In genomic region chr1:32220746-32221580, GRCh38 we compare ENCODE assay signal across 10 cellular contexts. TPM values are rescaled to one million over a fixed set of nuclear protein-coding genes. Genes with fewer than 3 reads are reported as not detected.
A peak's percentile ranks its signal among the peaks of the same experiment; 100 is the strongest.
DNase-seq lines count a peak whose midpoint lies in the region; ATAC-seq, FAIRE-seq and TF ChIP-seq lines count a peak whose summit lies in the region.
"Had no signal": no experiment of that assay in that cellular context is flagged by ENCODE, and none has a peak within 500 bp of the region (broad histone marks: within the 10 kb centered on the region; RNA-seq: fewer than 3 reads in every experiment).

No MANE protein-coding gene starts in this region.

- peaks cover 46% of the 10 kb centered on the region for H3K4me1 Mint-ChIP-seq in activated naive CD4-positive, alpha-beta T cell treated with anti-CD3 and anti-CD28 coated beads, Interleukin-2, amount 50 U/mL, for 24 hours
- peaks cover 37% of the 10 kb centered on the region for H3K4me1 Mint-ChIP-seq in activated naive CD8-positive, alpha-beta T cell treated with anti-CD3 and anti-CD28 coated beads, Interleukin-2, amount 50 U/mL, for 24 hours

- peak overlapping the region; percentile 91 for H3K9ac ChIP-seq in HepG2 (ENCODE audit: insufficient read depth, low read depth, low read length)

- H3K79me2 ChIP-seq in HepG2 (ENCODE audit: insufficient read depth, low read length), result peaks cover 29% of the 10 kb centered on the region

- TF ChIP-seq EP300 in HepG2 (IDR thresholded peaks at IDR 0.05; ENCODE audit: low read depth in 2 of 2, low read length in 2 of 2) (no peak), HepG2 (CRISPR knock-in tag; IDR thresholded peaks at IDR 0.05; ENCODE audit: borderline replicate concordance) (no peak), transverse colon (IDR thresholded peaks at IDR 0.05; ENCODE audit: low read depth) (no peak)

- no peaks in the 10 kb centered on the region; a peak in 2 of 5 replicates for H3K27me3 ChIP-seq in HepG2 (ENCODE audit: control insufficient read depth in 1 of 2, insufficient read depth in 2 of 2, low read length in 2 of 2)
- H3K27me3 ChIP-seq in transverse colon, result no peaks in the 10 kb centered on the region

- peaks cover 10% of the 10 kb centered on the region for H3K36me3 Mint-ChIP-seq in activated naive CD4-positive, alpha-beta T cell treated with anti-CD3 and anti-CD28 coated beads, Interleukin-2, amount 50 U/mL, for 24 hours
- H3K36me3 Mint-ChIP-seq in activated naive CD8-positive, alpha-beta T cell treated with anti-CD3 and anti-CD28 coated beads, Interleukin-2, amount 50 U/mL, for 24 hours (ENCODE audit: low read depth), result peaks cover 28% of the 10 kb centered on the region

- in situ Hi-C loops in HepG2 (cut with HindIII; ENCODE audit: extremely low pct_ligation_motif_present, low pct_unique_long_range_greater_than_20kb), result no loop called here
- in situ Hi-C loops in transverse colon (cut with MboI; ENCODE audit: low pct_ligation_motif_present in 1 of 4, low pct_unique_long_range_greater_than_20kb in 1 of 4, low sequenced_read_pairs in 3 of 4), result loop anchor here in 1 of 4 donors (25.0 kb wide), 1 partner anchor 166 kb away; the partner anchor contains the start of gene BSDC1
- in situ Hi-C loops in GM13977 (cut with MboI; ENCODE audit: low pct_unique_long_range_greater_than_20kb, low sequenced_read_pairs, unreplicated experiment), result loop anchor here (25.0 kb wide), 1 partner anchor 191 kb away; no protein-coding TSS in a partner anchor

- TF ChIP-seq POLR2A in HepG2 (IDR thresholded peaks at IDR 0.05; ENCODE audit: insufficient read depth in 1 of 2, low read depth in 2 of 2, low read length in 2 of 2), result no peak
- no peak for TF ChIP-seq POLR2A in transverse colon (IDR thresholded peaks at IDR 0.05)

- no peaks in the 10 kb centered on the region for H3K27me3 Mint-ChIP-seq in activated naive CD4-positive, alpha-beta T cell treated with anti-CD3 and anti-CD28 coated beads, Interleukin-2, amount 50 U/mL, for 24 hours
- no peaks in the 10 kb centered on the region for H3K27me3 Mint-ChIP-seq in activated naive CD8-positive, alpha-beta T cell treated with anti-CD3 and anti-CD28 coated beads, Interleukin-2, amount 50 U/mL, for 24 hours

- CTCF ChIA-PET in HepG2 (lab: Yijun Ruan, JAX; ENCODE audit: low intra/inter-chr PET ratio, low total read pairs), result no interaction called here

- TF ChIP-seq CTCF in HepG2 (CRISPR knock-in tag; IDR thresholded peaks at IDR 0.05) (no peak), transverse colon (IDR thresholded peaks at IDR 0.05) (no peak), GM13977 (IDR thresholded peaks at IDR 0.05; ENCODE audit: extremely low read depth, insufficient read depth, missing control alignments) (no peak)

- intact Hi-C loops in HepG2 (cut with micrococcal nuclease; ENCODE audit: unreplicated experiment) (no loop called here), transverse colon (cut with DNase I; ENCODE audit: low total_unique reads) (no loop called here)

- peak overlapping the region; percentile 91 for H3K4me2 ChIP-seq in HepG2 (ENCODE audit: low read depth, low read length)

- no peaks in the 10 kb centered on the region for H3K9me3 Mint-ChIP-seq in activated naive CD4-positive, alpha-beta T cell treated with anti-CD3 and anti-CD28 coated beads, Interleukin-2, amount 50 U/mL, for 24 hours
- H3K9me3 Mint-ChIP-seq in activated naive CD8-positive, alpha-beta T cell treated with anti-CD3 and anti-CD28 coated beads, Interleukin-2, amount 50 U/mL, for 24 hours, result no peaks in the 10 kb centered on the region

- H3K4me3 ChIP-seq in HepG2 (replicated peaks in 1 of 3; ENCODE audit: insufficient read depth in 1 of 3, low read depth in 2 of 3, low read length in 3 of 3), result peak overlapping the region; percentile 82 to 89 (median 85)
- H3K4me3 ChIP-seq in transverse colon, result peak overlapping the region in 3 of 4 donors; percentile 79 to 95 (median 84)

- DNase-seq in activated naive CD4-positive, alpha-beta T cell treated with anti-CD3 and anti-CD28 coated beads, Interleukin-2, amount 50 U/mL, for 16 hours, result no peak
- DNase-seq in activated naive CD8-positive, alpha-beta T cell treated with anti-CD3 and anti-CD28 coated beads, Interleukin-2, amount 50 U/mL, for 24 hours, result no peak
- no peak for DNase-seq in HepG2 (ENCODE audit: low spot score)
- no peak for DNase-seq in transverse colon
- no peak for DNase-seq in NOMO-1 treated with dmso at 0.1 percent for 144 hours (lab: John Stamatoyannopoulos, UW; ENCODE audit: unreplicated experiment)
- no peak for DNase-seq in GM13977 (ENCODE audit: low spot score)

- BruUV-seq in HepG2 (replicated peaks; lab: Mats Ljungman, UMichigan), result no TSS peak

- no peak overlapping the region for H2AFZ ChIP-seq in HepG2 (ENCODE audit: low read length)

- no peak for FAIRE-seq in HepG2 (lab: Jason Lieb, UNC)

- peak overlapping the region; percentile 69 for H3K27ac ChIP-seq in HepG2 (ENCODE audit: extremely low read length, insufficient read depth, low read length)
- peak overlapping the region; percentile 87 to 93 (median 91) for H3K27ac ChIP-seq in transverse colon

- no peak for TF ChIP-seq RAD21 in HepG2 (CRISPR knock-in tag; IDR thresholded peaks at IDR 0.05)

- H4K20me1 ChIP-seq in HepG2 (ENCODE audit: insufficient read depth, low read length), result no peaks in the 10 kb centered on the region; the same call in 1 of the 2 replicates

- peak overlapping the region; percentile 95 for H3K4me3 Mint-ChIP-seq in activated naive CD4-positive, alpha-beta T cell treated with anti-CD3 and anti-CD28 coated beads, Interleukin-2, amount 50 U/mL, for 24 hours
- H3K4me3 Mint-ChIP-seq in activated naive CD8-positive, alpha-beta T cell treated with anti-CD3 and anti-CD28 coated beads, Interleukin-2, amount 50 U/mL, for 24 hours, result peak overlapping the region; percentile 93

- H3K4me1 ChIP-seq in HepG2 (ENCODE audit: insufficient read depth, low read length), result peaks cover 35% of the 10 kb centered on the region
- H3K4me1 ChIP-seq in transverse colon, result peaks cover 27 to 41% (median 35%) of the 10 kb centered on the region in 4 donors

- H3K27ac Mint-ChIP-seq in activated naive CD4-positive, alpha-beta T cell treated with anti-CD3 and anti-CD28 coated beads, Interleukin-2, amount 50 U/mL, for 24 hours, result peak overlapping the region; percentile 35
- peak overlapping the region; percentile 91 for H3K27ac Mint-ChIP-seq in activated naive CD8-positive, alpha-beta T cell treated with anti-CD3 and anti-CD28 coated beads, Interleukin-2, amount 50 U/mL, for 24 hours

- H3K9me3 ChIP-seq in HepG2 (ENCODE audit: low read length) (no peaks in the 10 kb centered on the region), transverse colon (no peaks in the 10 kb centered on the region)

- WGBS in HepG2 (ENCODE audit: low lambda C conversion rate), result 96% methylated on average over 3 of the region's 4 CpGs
- 89 to 100% methylated on average over 2 to 4 of the region's 4 CpGs for WGBS in transverse colon (ENCODE audit: low coverage in 1 of 2), 2 donors

- POLR2A ChIA-PET in HepG2 (lab: Yijun Ruan, JAX), result interaction anchor here (0.7 to 1.8 kb wide), 4 partner anchors 22 to 71 kb away, joined by 3 to 4 read pairs (median 4); partner anchors contain the start of genes HDAC1, LCK and TXLNA

- ATAC-seq in activated naive CD8-positive, alpha-beta T cell treated with anti-CD3 and anti-CD28 coated beads, Interleukin-2, amount 50 U/mL, for 24 hours, result no peak
- ATAC-seq in HepG2, result no peak
- ATAC-seq in GM21737 (IDR thresholded peaks at IDR 0.05; ENCODE audit: unreplicated experiment), result no peak

- H3K36me3 ChIP-seq in HepG2 (replicated peaks in 1 of 2; ENCODE audit: control insufficient read depth in 1 of 2, insufficient read depth in 2 of 2, low read length in 2 of 2), result peaks cover 14 to 29% of the 10 kb centered on the region in 2 experiments; a peak in 4 of 5 replicates
- peaks cover 0 to 6% (median 0%) of the 10 kb centered on the region in 4 donors for H3K36me3 ChIP-seq in transverse colon

RNA-seq across cellular contexts. Expression of gene TMEM234, which starts 1.2 kb away (rescaled TPM):
- total RNA-seq in HepG2 (2016; rRNA removed; fragmentation: Illumina TruSeq; extraction: Trizol) (4.2 and 9.0 TPM in 2 replicates), transverse colon (100 to 1,000 TPM in 1 of 4 donors, 10 to 100 TPM in 3; 16.5 to 166 (median 22.7) TPM)
- total RNA-seq in HepG2 (2016; cell fraction: cytosol; rRNA removed; fragmentation: Illumina TruSeq; extraction: Trizol; ENCODE audit: low read depth), result 5.8 and 6.9 TPM in 2 replicates
- total RNA-seq in HepG2 (2016; cell fraction: insoluble cytoplasmic fraction; rRNA removed; fragmentation: Illumina TruSeq; extraction: Trizol), result 3.5 and 8.7 TPM in 2 replicates
- 5.1 and 5.2 TPM in 2 replicates for total RNA-seq in HepG2 (2016; cell fraction: membrane; rRNA removed; fragmentation: Illumina TruSeq; extraction: Trizol)
- total RNA-seq in HepG2 (2016; cell fraction: nucleus; rRNA removed; fragmentation: Illumina TruSeq; extraction: Trizol), result 11.7 and 11.9 TPM in 2 replicates
- polyA plus RNA-seq in HepG2 (2011; rRNA removed), result 6.1 and 6.8 TPM in 2 replicates
- polyA plus RNA-seq in HepG2 (2011; cell fraction: cytosol; rRNA removed), result 3.9 and 4.6 TPM in 2 replicates
- 23.3 and 24.8 TPM in 2 replicates for polyA plus RNA-seq in HepG2 (2011; cell fraction: nucleus; rRNA removed)
- 4.1 and 4.7 TPM in 2 replicates for polyA plus RNA-seq in HepG2 (2012)
- polyA plus RNA-seq in HepG2 (2016; cell fraction: cytosol; fragmentation: Illumina TruSeq; extraction: Trizol; ENCODE audit: low read depth), result 3.2 TPM in 2 replicates
- 3.8 and 4.7 TPM in 2 replicates for polyA plus RNA-seq in HepG2 (2016; cell fraction: insoluble cytoplasmic fraction; fragmentation: Illumina TruSeq; extraction: Trizol; ENCODE audit: low read depth)
- polyA plus RNA-seq in HepG2 (2016; cell fraction: membrane; fragmentation: Illumina TruSeq; extraction: Trizol; ENCODE audit: low read depth), result 2.9 and 3.0 TPM in 2 replicates
- 14.3 and 14.8 TPM in 2 replicates for polyA plus RNA-seq in HepG2 (2016; cell fraction: nucleus; fragmentation: Illumina TruSeq; extraction: Trizol; ENCODE audit: insufficient read depth, low read depth)
- polyA minus RNA-seq in HepG2 (2011; rRNA and poly(A)+ RNA removed; ENCODE audit: low replicate concordance), result 21.3 and 41.3 TPM in 2 replicates
- polyA minus RNA-seq in HepG2 (2011; cell fraction: cytosol; rRNA and poly(A)+ RNA removed), result 1.7 and 3.0 TPM in 2 replicates
- polyA minus RNA-seq in HepG2 (2011; cell fraction: nucleus; rRNA and poly(A)+ RNA removed), result 24.1 and 26.1 TPM in 2 replicates

RNA-seq across cellular contexts. Expression of gene EIF3I, which starts 1.2 kb away (rescaled TPM):
- total RNA-seq in HepG2 (2016; rRNA removed; fragmentation: Illumina TruSeq; extraction: Trizol) (223 and 286 TPM in 2 replicates), transverse colon (100 to 1,000 TPM in 3 of 4 donors, 10 to 100 TPM in 1; 43.8 to 122 (median 114) TPM)
- total RNA-seq in HepG2 (2016; cell fraction: cytosol; rRNA removed; fragmentation: Illumina TruSeq; extraction: Trizol; ENCODE audit: low read depth), result 67.0 and 70.3 TPM in 2 replicates
- 235 and 275 TPM in 2 replicates for total RNA-seq in HepG2 (2016; cell fraction: insoluble cytoplasmic fraction; rRNA removed; fragmentation: Illumina TruSeq; extraction: Trizol)
- 130 and 131 TPM in 2 replicates for total RNA-seq in HepG2 (2016; cell fraction: membrane; rRNA removed; fragmentation: Illumina TruSeq; extraction: Trizol)
- 55.1 and 64.8 TPM in 2 replicates for total RNA-seq in HepG2 (2016; cell fraction: nucleus; rRNA removed; fragmentation: Illumina TruSeq; extraction: Trizol)
- polyA plus RNA-seq in HepG2 (2011; rRNA removed), result 210 and 218 TPM in 2 replicates
- polyA plus RNA-seq in HepG2 (2011; cell fraction: cytosol; rRNA removed), result 334 and 368 TPM in 2 replicates
- polyA plus RNA-seq in HepG2 (2011; cell fraction: nucleus; rRNA removed), result 51.9 and 67.9 TPM in 2 replicates
- 173 and 177 TPM in 2 replicates for polyA plus RNA-seq in HepG2 (2012)
- 77.8 and 80.3 TPM in 2 replicates for polyA plus RNA-seq in HepG2 (2016; cell fraction: cytosol; fragmentation: Illumina TruSeq; extraction: Trizol; ENCODE audit: low read depth)
- 282 and 311 TPM in 2 replicates for polyA plus RNA-seq in HepG2 (2016; cell fraction: insoluble cytoplasmic fraction; fragmentation: Illumina TruSeq; extraction: Trizol; ENCODE audit: low read depth)
- 120 and 124 TPM in 2 replicates for polyA plus RNA-seq in HepG2 (2016; cell fraction: membrane; fragmentation: Illumina TruSeq; extraction: Trizol; ENCODE audit: low read depth)
- 90.6 and 90.7 TPM in 2 replicates for polyA plus RNA-seq in HepG2 (2016; cell fraction: nucleus; fragmentation: Illumina TruSeq; extraction: Trizol; ENCODE audit: insufficient read depth, low read depth)
- 326 and 552 TPM in 2 replicates for polyA minus RNA-seq in HepG2 (2011; rRNA and poly(A)+ RNA removed; ENCODE audit: low replicate concordance)
- 107 and 121 TPM in 2 replicates for polyA minus RNA-seq in HepG2 (2011; cell fraction: cytosol; rRNA and poly(A)+ RNA removed)
- polyA minus RNA-seq in HepG2 (2011; cell fraction: nucleus; rRNA and poly(A)+ RNA removed), result 37.5 and 37.7 TPM in 2 replicates

RNA-seq across cellular contexts. Expression of gene DCDC2B, which starts 12.1 kb away (rescaled TPM):
- not detected in 2 replicates for total RNA-seq in HepG2 (2016; rRNA removed; fragmentation: Illumina TruSeq; extraction: Trizol)
- total RNA-seq in HepG2 (2016; cell fraction: cytosol; rRNA removed; fragmentation: Illumina TruSeq; extraction: Trizol; ENCODE audit: low read depth), result not detected in 2 replicates
- not detected in 2 replicates for total RNA-seq in HepG2 (2016; cell fraction: insoluble cytoplasmic fraction; rRNA removed; fragmentation: Illumina TruSeq; extraction: Trizol)
- not detected in 2 replicates for total RNA-seq in HepG2 (2016; cell fraction: membrane; rRNA removed; fragmentation: Illumina TruSeq; extraction: Trizol)
- not detected in 2 replicates for total RNA-seq in HepG2 (2016; cell fraction: nucleus; rRNA removed; fragmentation: Illumina TruSeq; extraction: Trizol)
- not detected in 2 replicates for polyA plus RNA-seq in HepG2 (2011; rRNA removed)
- not detected in 2 replicates for polyA plus RNA-seq in HepG2 (2011; cell fraction: cytosol; rRNA removed)
- not detected in 2 replicates for polyA plus RNA-seq in HepG2 (2011; cell fraction: nucleus; rRNA removed)
- polyA plus RNA-seq in HepG2 (2012), result 0.09 and 0.12 TPM in 2 replicates
- not detected in 2 replicates for polyA plus RNA-seq in HepG2 (2016; cell fraction: cytosol; fragmentation: Illumina TruSeq; extraction: Trizol; ENCODE audit: low read depth)
- not detected in 2 replicates for polyA plus RNA-seq in HepG2 (2016; cell fraction: insoluble cytoplasmic fraction; fragmentation: Illumina TruSeq; extraction: Trizol; ENCODE audit: low read depth)
- polyA plus RNA-seq in HepG2 (2016; cell fraction: membrane; fragmentation: Illumina TruSeq; extraction: Trizol; ENCODE audit: low read depth), result not detected in 2 replicates
- polyA plus RNA-seq in HepG2 (2016; cell fraction: nucleus; fragmentation: Illumina TruSeq; extraction: Trizol; ENCODE audit: insufficient read depth, low read depth), result not detected in 2 replicates
- 0.12 TPM in 1 of 2 replicates, not detected in the other for polyA minus RNA-seq in HepG2 (2011; rRNA and poly(A)+ RNA removed; ENCODE audit: low replicate concordance)
- not detected in 2 replicates for polyA minus RNA-seq in HepG2 (2011; cell fraction: cytosol; rRNA and poly(A)+ RNA removed)
- not detected in 2 replicates for polyA minus RNA-seq in HepG2 (2011; cell fraction: nucleus; rRNA and poly(A)+ RNA removed)
- not detected for total RNA-seq in transverse colon
- total RNA-seq: omental fat pad, RPMI7951 had no signal

RNA-seq across cellular contexts. Expression of gene IQCC, which starts 15.5 kb away (rescaled TPM):
- total RNA-seq in HepG2 (2016; rRNA removed; fragmentation: Illumina TruSeq; extraction: Trizol) (2.3 and 3.0 TPM in 2 replicates), transverse colon (1 to 10 TPM in 2 of 4 donors, under 1 TPM in 1, not detected in 1; 1.00 to 2.0 (median 1.9) TPM)
- total RNA-seq in HepG2 (2016; cell fraction: cytosol; rRNA removed; fragmentation: Illumina TruSeq; extraction: Trizol; ENCODE audit: low read depth), result 0.62 and 0.71 TPM in 2 replicates
- 3.2 TPM in 2 replicates for total RNA-seq in HepG2 (2016; cell fraction: insoluble cytoplasmic fraction; rRNA removed; fragmentation: Illumina TruSeq; extraction: Trizol)
- 1.4 and 1.7 TPM in 2 replicates for total RNA-seq in HepG2 (2016; cell fraction: membrane; rRNA removed; fragmentation: Illumina TruSeq; extraction: Trizol)
- total RNA-seq in HepG2 (2016; cell fraction: nucleus; rRNA removed; fragmentation: Illumina TruSeq; extraction: Trizol), result 2.2 and 3.1 TPM in 2 replicates
- polyA plus RNA-seq in HepG2 (2011; rRNA removed), result 1.5 and 1.7 TPM in 2 replicates
- polyA plus RNA-seq in HepG2 (2011; cell fraction: cytosol; rRNA removed), result 1.4 and 1.5 TPM in 2 replicates
- polyA plus RNA-seq in HepG2 (2011; cell fraction: nucleus; rRNA removed), result 1.5 and 2.0 TPM in 2 replicates
- 0.89 and 1.6 TPM in 2 replicates for polyA plus RNA-seq in HepG2 (2012)
- 0.54 and 0.60 TPM in 2 replicates for polyA plus RNA-seq in HepG2 (2016; cell fraction: cytosol; fragmentation: Illumina TruSeq; extraction: Trizol; ENCODE audit: low read depth)
- polyA plus RNA-seq in HepG2 (2016; cell fraction: insoluble cytoplasmic fraction; fragmentation: Illumina TruSeq; extraction: Trizol; ENCODE audit: low read depth), result 3.2 TPM in 2 replicates
- 0.99 and 1.1 TPM in 2 replicates for polyA plus RNA-seq in HepG2 (2016; cell fraction: membrane; fragmentation: Illumina TruSeq; extraction: Trizol; ENCODE audit: low read depth)
- polyA plus RNA-seq in HepG2 (2016; cell fraction: nucleus; fragmentation: Illumina TruSeq; extraction: Trizol; ENCODE audit: insufficient read depth, low read depth), result 5.3 and 6.6 TPM in 2 replicates
- polyA minus RNA-seq in HepG2 (2011; rRNA and poly(A)+ RNA removed; ENCODE audit: low replicate concordance), result 1.5 and 5.0 TPM in 2 replicates
- 0.53 and 0.69 TPM in 2 replicates for polyA minus RNA-seq in HepG2 (2011; cell fraction: cytosol; rRNA and poly(A)+ RNA removed)
- polyA minus RNA-seq in HepG2 (2011; cell fraction: nucleus; rRNA and poly(A)+ RNA removed), result 1.7 and 1.9 TPM in 2 replicates

RNA-seq across cellular contexts. Expression of gene CCDC28B, which starts 20.6 kb away (rescaled TPM):
- 2.8 and 3.5 TPM in 2 replicates for total RNA-seq in HepG2 (2016; rRNA removed; fragmentation: Illumina TruSeq; extraction: Trizol)
- total RNA-seq in HepG2 (2016; cell fraction: cytosol; rRNA removed; fragmentation: Illumina TruSeq; extraction: Trizol; ENCODE audit: low read depth), result 0.53 and 1.1 TPM in 2 replicates
- total RNA-seq in HepG2 (2016; cell fraction: insoluble cytoplasmic fraction; rRNA removed; fragmentation: Illumina TruSeq; extraction: Trizol), result 3.1 and 3.8 TPM in 2 replicates
- 1.3 and 1.9 TPM in 2 replicates for total RNA-seq in HepG2 (2016; cell fraction: membrane; rRNA removed; fragmentation: Illumina TruSeq; extraction: Trizol)
- 0.75 and 0.81 TPM in 2 replicates for total RNA-seq in HepG2 (2016; cell fraction: nucleus; rRNA removed; fragmentation: Illumina TruSeq; extraction: Trizol)
- 2.6 TPM in 2 replicates for polyA plus RNA-seq in HepG2 (2011; rRNA removed)
- polyA plus RNA-seq in HepG2 (2011; cell fraction: cytosol; rRNA removed), result 1.9 and 2.6 TPM in 2 replicates
- polyA plus RNA-seq in HepG2 (2011; cell fraction: nucleus; rRNA removed), result 4.6 and 5.6 TPM in 2 replicates
- polyA plus RNA-seq in HepG2 (2012), result 3.4 and 4.3 TPM in 2 replicates
- 0.87 and 1.5 TPM in 2 replicates for polyA plus RNA-seq in HepG2 (2016; cell fraction: cytosol; fragmentation: Illumina TruSeq; extraction: Trizol; ENCODE audit: low read depth)
- 1.5 and 1.7 TPM in 2 replicates for polyA plus RNA-seq in HepG2 (2016; cell fraction: insoluble cytoplasmic fraction; fragmentation: Illumina TruSeq; extraction: Trizol; ENCODE audit: low read depth)
- 0.65 and 0.95 TPM in 2 replicates for polyA plus RNA-seq in HepG2 (2016; cell fraction: membrane; fragmentation: Illumina TruSeq; extraction: Trizol; ENCODE audit: low read depth)
- 1.8 and 2.3 TPM in 2 replicates for polyA plus RNA-seq in HepG2 (2016; cell fraction: nucleus; fragmentation: Illumina TruSeq; extraction: Trizol; ENCODE audit: insufficient read depth, low read depth)
- polyA minus RNA-seq in HepG2 (2011; rRNA and poly(A)+ RNA removed; ENCODE audit: low replicate concordance), result 0.26 and 2.1 TPM in 2 replicates
- 0.89 and 1.9 TPM in 2 replicates for polyA minus RNA-seq in HepG2 (2011; cell fraction: cytosol; rRNA and poly(A)+ RNA removed)
- polyA minus RNA-seq in HepG2 (2011; cell fraction: nucleus; rRNA and poly(A)+ RNA removed), result 0.75 and 1.0 TPM in 2 replicates
- total RNA-seq in transverse colon, result 1 to 10 TPM in 3 of 4 donors, not detected in 1; 1.2 to 4.0 (median 2.7) TPM
